Comparison of ENCODE assay signal across 1 cellular context in genomic region chr11:118625976-118626375, GRCh38.
TF ChIP-seq lines count a peak whose summit lies in the region.

No MANE protein-coding gene starts in this region.

TF ChIP-seq in endothelial cell of umbilical vein, 7 proteins besides CTCF, POLR2A, EP300 and RAD21:
- no peak for TF ChIP-seq POLR2AphosphoS5 (IDR thresholded peaks at IDR 0.05; ENCODE audit: insufficient read depth, low read depth, low read length)
- TF ChIP-seq JUN (IDR thresholded peaks at IDR 0.05; ENCODE audit: borderline replicate concordance, insufficient read depth, insufficient read length, low read depth), result no peak
- TF ChIP-seq GATA2 (IDR thresholded peaks at IDR 0.05; ENCODE audit: insufficient read depth, insufficient read length, low read depth, low read length), result no peak
- no peak for TF ChIP-seq MYC (IDR thresholded peaks at IDR 0.05; ENCODE audit: low read depth, low read length)
- no peak for TF ChIP-seq EZH2 (IDR thresholded peaks at IDR 0.05; ENCODE audit: borderline replicate concordance, low read depth, low read length, severe bottlenecking)
- no peak for TF ChIP-seq FOS (IDR thresholded peaks at IDR 0.05; ENCODE audit: borderline replicate concordance, insufficient read depth, low read length)
- TF ChIP-seq MAX (IDR thresholded peaks at IDR 0.05; ENCODE audit: insufficient read depth, insufficient read length), result no peak
